In the genomic region with DNA sequence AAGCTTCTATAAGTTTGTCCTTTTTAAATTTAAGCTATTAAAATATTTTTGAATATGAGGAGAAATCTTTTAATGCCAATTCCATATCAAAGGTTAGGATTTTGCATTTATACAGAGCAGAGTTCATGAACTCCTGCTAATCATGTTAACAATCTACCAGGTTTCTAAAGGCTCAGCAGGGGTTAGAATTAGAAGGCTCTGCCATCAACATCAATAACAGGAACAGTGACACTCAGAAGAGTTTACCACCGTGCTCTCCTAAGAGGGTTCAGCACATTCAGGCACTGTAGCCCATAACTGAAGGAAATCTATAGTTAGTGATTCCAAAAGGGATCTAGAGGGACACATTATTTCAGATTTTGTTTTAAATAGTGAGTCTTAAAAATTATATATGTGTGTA, we compare ENCODE assay signal across 27 cellular contexts.
"Had no signal": no experiment of that assay in that cellular context is flagged by ENCODE, and none has a peak within 500 bp of the region (broad histone marks: within the 10 kb centered on the region; RNA-seq: fewer than 3 reads in every experiment).

No MANE protein-coding gene starts in this region.

- H3K9me3 Mint-ChIP-seq: activated naive CD8-positive, alpha-beta T cell treated with anti-CD3 and anti-CD28 coated beads for 36 hours; activated T-cell treated with anti-CD3 and anti-CD28 coated beads, Interleukin-2, amount 50 U/mL, for 72 hours had no signal

- H3K4me1 Mint-ChIP-seq: activated naive CD8-positive, alpha-beta T cell treated with anti-CD3 and anti-CD28 coated beads for 36 hours; naive B cell had no signal

- H3K4me3 Mint-ChIP-seq: activated naive CD8-positive, alpha-beta T cell treated with anti-CD3 and anti-CD28 coated beads for 36 hours; activated T-cell treated with anti-CD3 and anti-CD28 coated beads, Interleukin-2, amount 50 U/mL, for 72 hours; naive B cell; nephron progenitor cell had no signal

- DNase-seq: activated CD4-positive, alpha-beta T cell treated with anti-CD3 and anti-CD28 coated beads for 4 hours; activated CD4-positive, alpha-beta T cell treated with anti-CD3 and anti-CD28 coated beads, Interleukin-2, amount 50 U/mL, for 4 hours; activated naive CD4-positive, alpha-beta T cell treated with Interleukin-2 at 50 U/mL for 16 hours; activated naive CD8-positive, alpha-beta T cell treated with anti-CD3 and anti-CD28 coated beads for 36 hours; activated T-cell treated with anti-CD3 and anti-CD28 coated beads for 4 hours; activated T-cell treated with anti-CD3 and anti-CD28 coated beads, Interleukin-2, amount 50 U/mL, for 72 hours; adrenal gland; aorta; body of pancreas; dermis blood vessel endothelial cell; effector CD4-positive, alpha-beta T cell; foreskin keratinocyte; heart left ventricle; left ventricle myocardium superior; naive B cell; nephron progenitor cell; stimulated activated CD4-positive, alpha-beta T cell treated with anti-CD3 and anti-CD28 coated beads, Interleukin-12 subunit alpha, Interleukin-12 subunit beta, amount 100 ng/mL, for 4 hours; stimulated activated CD4-positive, alpha-beta T cell treated with anti-CD3 and anti-CD28 coated beads, Interleukin-4, amount 100 ng/mL, for 1 hour; stimulated activated naive CD8-positive, alpha-beta T cell treated with anti-CD3 and anti-CD28 coated beads, Interleukin-15, Interleukin-2, amounts not matched to agents 100 U/mL and 50 U/mL, for 24 hours; testis; transverse colon had no signal

- ATAC-seq: activated T-cell treated with anti-CD3 and anti-CD28 coated beads, Interleukin-2, amount 50 U/mL, for 72 hours; body of pancreas; foreskin keratinocyte; heart left ventricle; left ventricle myocardium superior; sciatic nerve; stimulated activated naive CD8-positive, alpha-beta T cell treated with anti-CD3 and anti-CD28 coated beads, Interleukin-15, Interleukin-2, amounts not matched to agents 100 U/mL and 50 U/mL, for 24 hours had no signal

- H3K4me1 ChIP-seq: adrenal gland, body of pancreas, heart left ventricle, testis, transverse colon had no signal

- FAIRE-seq: islet of Langerhans had no signal

- H3K27ac ChIP-seq: adrenal gland, body of pancreas, esophagus muscularis mucosa, foreskin keratinocyte, heart left ventricle, neutrophil, testis, transverse colon had no signal

- H3K9me3 ChIP-seq: neutrophil, testis had no signal

- H3K36me3 Mint-ChIP-seq: activated naive CD8-positive, alpha-beta T cell treated with anti-CD3 and anti-CD28 coated beads for 36 hours had no signal

- H3K27me3 ChIP-seq: adrenal gland, body of pancreas, esophagus muscularis mucosa, foreskin keratinocyte, neutrophil, testis, transverse colon had no signal

- H3K36me3 ChIP-seq: adrenal gland, esophagus muscularis mucosa, heart left ventricle, neutrophil, transverse colon had no signal

- H3K27ac Mint-ChIP-seq: activated naive CD8-positive, alpha-beta T cell treated with anti-CD3 and anti-CD28 coated beads for 36 hours; activated T-cell treated with anti-CD3 and anti-CD28 coated beads, Interleukin-2, amount 50 U/mL, for 72 hours; naive B cell had no signal

- H3K27me3 Mint-ChIP-seq: progenitor cell of endocrine pancreas had no signal

- H3K4me3 ChIP-seq: adrenal gland, body of pancreas, esophagus muscularis mucosa, heart left ventricle, skin epidermis, testis, transverse colon had no signal
